ENCODE assay signal across 8 cellular contexts in the genomic region with DNA sequence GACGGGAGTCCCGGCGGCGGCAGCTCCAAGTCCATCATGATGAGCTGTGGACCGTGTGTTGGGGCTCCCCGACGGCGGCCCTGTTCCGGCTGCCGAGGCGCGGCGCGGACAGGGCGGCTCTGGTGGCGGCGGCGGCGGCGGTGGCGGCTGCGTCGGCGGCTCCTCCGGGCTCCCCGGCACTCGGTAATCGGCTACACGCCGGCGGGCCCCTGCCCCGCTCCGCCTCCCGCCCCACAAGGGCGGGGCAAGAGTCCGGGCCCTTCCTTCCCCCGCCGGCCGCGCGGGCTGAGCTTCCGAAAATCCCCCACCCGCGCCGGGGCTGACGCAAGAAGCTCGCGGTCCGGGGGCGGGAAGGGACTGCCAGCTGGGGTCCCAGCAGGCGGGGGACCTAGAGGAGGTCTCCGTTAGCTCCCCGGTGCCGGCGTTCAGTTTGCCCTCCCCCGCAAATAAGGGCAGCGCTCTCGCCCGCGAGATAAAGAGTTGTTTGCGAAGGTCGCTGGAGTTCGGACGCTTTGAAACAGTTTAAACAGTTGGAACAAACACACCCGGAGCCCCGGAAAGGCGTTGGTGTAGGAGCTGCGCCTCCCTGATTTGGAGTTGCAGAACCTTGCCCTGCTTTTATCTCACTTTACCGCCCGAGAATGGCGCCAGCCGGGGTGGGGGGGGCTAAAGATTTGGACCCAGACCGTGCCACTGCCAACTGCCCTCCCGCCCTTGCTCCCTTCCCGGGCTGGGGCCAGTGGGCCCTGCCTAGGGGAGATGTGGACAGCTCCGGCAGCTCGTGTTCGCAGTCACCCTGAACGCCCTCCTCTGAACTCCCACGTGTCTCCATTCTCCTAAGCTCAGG. TPM values are rescaled to one million over a fixed set of nuclear protein-coding genes. Genes with fewer than 3 reads are reported as not detected.
DNase-seq lines count a peak whose midpoint lies in the region; ATAC-seq and TF ChIP-seq lines count a peak whose summit lies in the region.

A gene (minus strand): TSS at position 189 of the 847 bp plus-strand sequence. CDS start 151 bp downstream, at position 38.

- peak within 1 kb of the TSS; percentile 95 to 96 for H3K4me3 Mint-ChIP-seq in activated T-cell treated with anti-CD3 and anti-CD28 coated beads, Interleukin-2, amount 50 U/mL, for 72 hours

- TF ChIP-seq EP300 in esophagus muscularis mucosa (IDR thresholded peaks at IDR 0.05), result no peak

- H3K9ac ChIP-seq in KMS-11, result peak within 1 kb of the TSS; percentile 98

- H3K27me3 Mint-ChIP-seq in activated T-cell treated with anti-CD3 and anti-CD28 coated beads, Interleukin-2, amount 50 U/mL, for 72 hours (ENCODE audit: low read depth), result no peaks in the 10 kb centered on the region

- H4K20me1 ChIP-seq in KMS-11 (ENCODE audit: insufficient read depth), result peaks cover 33% of the 10 kb centered on the region

- H3K36me3 ChIP-seq in KMS-11 (ENCODE audit: insufficient read depth) (no peaks in the 10 kb centered on the region), esophagus muscularis mucosa (no peaks in the 10 kb centered on the region), muscle layer of duodenum (ENCODE audit: control insufficient read depth in 1 of 2, insufficient read depth in 2 of 2, low read length in 2 of 2) (peaks cover 0 to 32% of the 10 kb centered on the region in 2 donors)

- no peaks in the 10 kb centered on the region for H3K9me3 Mint-ChIP-seq in activated T-cell treated with anti-CD3 and anti-CD28 coated beads, Interleukin-2, amount 50 U/mL, for 72 hours

- peak; percentile 91 for TF ChIP-seq POLR2A in esophagus muscularis mucosa (IDR thresholded peaks at IDR 0.05; ENCODE audit: low read depth)

- intact Hi-C loops in esophagus muscularis mucosa (cut with DNase I), result loop anchor here (1.0 to 2.0 kb wide), 3 partner anchors 52 to 100 kb away; a partner anchor contains a TSS

- H2AFZ ChIP-seq in KMS-11 (ENCODE audit: low read depth), result peak within 1 kb of the TSS; percentile 26; the same call in 1 of the 2 replicates

- H3K27ac Mint-ChIP-seq in activated T-cell treated with anti-CD3 and anti-CD28 coated beads, Interleukin-2, amount 50 U/mL, for 72 hours, result peak within 1 kb of the TSS; percentile 96

- no peaks in the 10 kb centered on the region for H3K9me3 ChIP-seq in esophagus muscularis mucosa
- H3K9me3 ChIP-seq in muscle layer of duodenum (ENCODE audit: control insufficient read depth in 1 of 2, low read length in 2 of 2), result no peaks in the 10 kb centered on the region

- H3K4me1 ChIP-seq in KMS-11 (ENCODE audit: low read depth, poor library complexity, severe bottlenecking) (peaks cover 57% of the 10 kb centered on the region), esophagus muscularis mucosa (peaks cover 30 to 44% (median 40%) of the 10 kb centered on the region in 4 donors), muscle layer of duodenum (ENCODE audit: control insufficient read depth in 1 of 2, insufficient read depth in 2 of 2, low read length in 2 of 2) (peaks cover 10 to 26% of the 10 kb centered on the region in 2 donors)

- DNase-seq in DMS79 (lab: John Stamatoyannopoulos, UW), result peak; percentile 66
- peak; percentile 89 for DNase-seq in RKO (ENCODE audit: low spot score)
- peak; percentile 97 to 98 for DNase-seq in activated T-cell treated with anti-CD3 and anti-CD28 coated beads, Interleukin-2, amount 50 U/mL, for 72 hours
- peak; percentile 98 for DNase-seq in esophagus muscularis mucosa (ENCODE audit: extremely low spot score)
- DNase-seq in stimulated activated CD8-positive, alpha-beta memory T cell treated with anti-CD3 and anti-CD28 coated beads, Interleukin-7, amount 100 ng/mL, for 24 hours (ENCODE audit: low read depth), result peak; percentile 86

- peak within 1 kb of the TSS; percentile 71 for H3K4me3 ChIP-seq in KMS-11 (IDR thresholded peaks at IDR 0.05; ENCODE audit: insufficient read depth, low read depth, low read length)
- H3K4me3 ChIP-seq in esophagus muscularis mucosa, result peak within 1 kb of the TSS; percentile 92 to 100 (median 96)
- H3K4me3 ChIP-seq in muscle layer of duodenum (ENCODE audit: low read depth in 1 of 2, low read length in 2 of 2), result peak within 1 kb of the TSS; percentile 82 to 99

- peaks cover 64% of the 10 kb centered on the region for H3K4me1 Mint-ChIP-seq in activated T-cell treated with anti-CD3 and anti-CD28 coated beads, Interleukin-2, amount 50 U/mL, for 72 hours (ENCODE audit: low read depth)

- peak; percentile 61 for ATAC-seq in GM21737 (IDR thresholded peaks at IDR 0.05; ENCODE audit: unreplicated experiment)
- peak; percentile 79 to 80 for ATAC-seq in activated T-cell treated with anti-CD3 and anti-CD28 coated beads, Interleukin-2, amount 50 U/mL, for 72 hours (replicated peaks in 1 of 2)

- under 1% methylated on average over 34 of the region's 80 CpGs for WGBS in esophagus muscularis mucosa

- H3K27ac ChIP-seq in KMS-11, result peak within 1 kb of the TSS; percentile 96
- H3K27ac ChIP-seq in esophagus muscularis mucosa (replicated peaks in 1 of 4), result peak within 1 kb of the TSS; percentile 99 to 100 (median 100)
- H3K27ac ChIP-seq in muscle layer of duodenum (ENCODE audit: low read length), result peak within 1 kb of the TSS; percentile 99

- peaks cover 2 to 24% of the 10 kb centered on the region in 2 donors for H3K36me3 Mint-ChIP-seq in activated T-cell treated with anti-CD3 and anti-CD28 coated beads, Interleukin-2, amount 50 U/mL, for 72 hours (ENCODE audit: insufficient read depth in 2 of 2)

- peak within 1 kb of the TSS; percentile 99 for H3K4me2 ChIP-seq in KMS-11

- H3K27me3 ChIP-seq in KMS-11 (ENCODE audit: insufficient read depth, low read depth) (no peaks in the 10 kb centered on the region), esophagus muscularis mucosa (no peaks in the 10 kb centered on the region), muscle layer of duodenum (ENCODE audit: low read depth, low read length) (no peaks in the 10 kb centered on the region)

- TF ChIP-seq CTCF in KMS-11 (conservative IDR thresholded peaks at IDR 0.05; ENCODE audit: low read depth, low read length) (no peak; the same call in 1 of the 2 replicates), esophagus muscularis mucosa (IDR thresholded peaks at IDR 0.05) (no peak)

- peaks cover 47% of the 10 kb centered on the region for H3K79me2 ChIP-seq in KMS-11 (ENCODE audit: insufficient read depth, low read depth)

RNA-seq across cellular contexts. Expression of the gene that starts here (rescaled TPM):
- 10 to 100 TPM; 74.6 to 81.4 TPM for total RNA-seq in activated T-cell treated with anti-CD3 and anti-CD28 coated beads, Interleukin-2, amount 50 U/mL, for 72 hours
- 100 to 1,000 TPM in 1 of 4 donors, 10 to 100 TPM in 3; 62.0 to 115 (median 72.3) TPM for total RNA-seq in esophagus muscularis mucosa

Comparison
In these comparisons a context has a peak if more than half of its experiments do, and no peak if none do; other contexts are left out.
1. Peak in every context shown above with its lines: DNase-seq, ATAC-seq, H3K4me3 ChIP-seq and H3K27ac ChIP-seq.